ENCODE assay signal across 25 cellular contexts in genomic region chrX:8018916-8019315, GRCh38.
"Had no signal": no experiment of that assay in that cellular context is flagged by ENCODE, and none has a peak within 500 bp of the region (broad histone marks: within the 10 kb centered on the region; RNA-seq: fewer than 3 reads in every experiment).

No MANE protein-coding gene starts in this region.

- DNase-seq: colonic mucosa; cortex of kidney; dermis blood vessel endothelial cell; dorsolateral prefrontal cortex; effector CD4-positive, alpha-beta T cell; effector CD8-positive, alpha-beta T cell; effector memory CD4-positive, alpha-beta T cell; effector memory CD8-positive, alpha-beta T cell; endodermal cell; erythroblast; esophagus squamous epithelium; foreskin fibroblast; foreskin keratinocyte; foreskin melanocyte; gastrocnemius medialis; glutamatergic neuron; head of caudate nucleus; heart left ventricle; heart right ventricle had no signal

- H3K4me3 Mint-ChIP-seq: dendritic cell treated with granulocyte-macrophage colony-stimulating factor and Interleukin-4, amounts not matched to agents 40 ng/mL and 50 ng/mL, for 4 days; effector memory CD8-positive, alpha-beta T cell; endodermal cell had no signal

- H3K4me3 ChIP-seq: colonic mucosa, coronary artery, dorsolateral prefrontal cortex, esophagus muscularis mucosa, esophagus squamous epithelium, gastrocnemius medialis, gastroesophageal sphincter, heart left ventricle, heart right ventricle had no signal

- H3K27ac Mint-ChIP-seq: dendritic cell treated with granulocyte-macrophage colony-stimulating factor and Interleukin-4, amounts not matched to agents 40 ng/mL and 50 ng/mL, for 4 days; effector memory CD8-positive, alpha-beta T cell; endodermal cell had no signal

- H3K27ac ChIP-seq: colonic mucosa, coronary artery, dorsolateral prefrontal cortex, epithelial cell of prostate, esophagus muscularis mucosa, esophagus squamous epithelium, foreskin keratinocyte, gastrocnemius medialis, gastroesophageal sphincter, heart left ventricle, heart right ventricle had no signal

- H3K9me3 Mint-ChIP-seq: endodermal cell had no signal

- ATAC-seq: effector memory CD8-positive, alpha-beta T cell; esophagus mucosa; foreskin keratinocyte; gastrocnemius medialis; gastroesophageal sphincter; heart left ventricle; heart right ventricle had no signal

- H3K27me3 Mint-ChIP-seq: dendritic cell treated with granulocyte-macrophage colony-stimulating factor and Interleukin-4, amounts not matched to agents 40 ng/mL and 50 ng/mL, for 4 days had no signal

- H3K9me3 ChIP-seq: colonic mucosa, esophagus muscularis mucosa, esophagus squamous epithelium, gastrocnemius medialis, gastroesophageal sphincter, heart left ventricle, heart right ventricle had no signal

- H3K36me3 ChIP-seq: colonic mucosa, esophagus muscularis mucosa, esophagus squamous epithelium, gastrocnemius medialis, gastroesophageal sphincter, heart left ventricle, heart right ventricle had no signal

- H3K4me1 ChIP-seq: colonic mucosa, esophagus muscularis mucosa, esophagus squamous epithelium, foreskin keratinocyte, gastrocnemius medialis, gastroesophageal sphincter, heart left ventricle, heart right ventricle had no signal

- H3K27me3 ChIP-seq: colonic mucosa, esophagus muscularis mucosa, esophagus squamous epithelium, foreskin keratinocyte, gastrocnemius medialis, gastroesophageal sphincter, heart left ventricle, heart right ventricle had no signal
